30 cellular contexts compared by ENCODE assay signal in genomic region chr3:67075295-67075694, GRCh38.
DNase-seq lines count a peak whose midpoint lies in the region; ATAC-seq and TF ChIP-seq lines count a peak whose summit lies in the region.
"Had no signal": no experiment of that assay in that cellular context is flagged by ENCODE, and none has a peak within 500 bp of the region (broad histone marks: within the 10 kb centered on the region; RNA-seq: fewer than 3 reads in every experiment).

No MANE protein-coding gene starts in this region.

- H3K36me3 ChIP-seq in BE2C: no peaks in the 10 kb centered on the region
- H3K36me3 ChIP-seq: ascending aorta, gastrocnemius medialis, tibial nerve, WERI-Rb-1 had no signal

- POLR2A ChIA-PET in activated CD4-positive, alpha-beta T cell treated with anti-CD3 and anti-CD28 coated beads for 36 hours (lab: Charles Lee): no interaction called here
- POLR2A ChIA-PET in activated CD4-positive, alpha-beta T cell treated with anti-CD3 and anti-CD28 coated beads, Interleukin-2, amount 10 ng/mL, durations not matched to agents 7 days and 5 days (lab: Charles Lee): no interaction called here

- no peaks in the 10 kb centered on the region for H3K9me3 ChIP-seq in BE2C
- H3K9me3 ChIP-seq: ascending aorta, gastrocnemius medialis, tibial nerve had no signal

- H3K27me3 Mint-ChIP-seq in activated CD4-positive, alpha-beta T cell treated with anti-CD3 and anti-CD28 coated beads for 36 hours: peaks cover 4% of the 10 kb centered on the region
- H3K27me3 Mint-ChIP-seq in activated CD4-positive, alpha-beta T cell treated with anti-CD3 and anti-CD28 coated beads, Interleukin-2, amount 10 ng/mL, durations not matched to agents 7 days and 5 days: no peaks in the 10 kb centered on the region
- H3K27me3 Mint-ChIP-seq in activated T-cell treated with anti-CD3 and anti-CD28 coated beads, Interleukin-2, amount 50 U/mL, for 24 hours: no peaks in the 10 kb centered on the region

- H3K9me3 Mint-ChIP-seq in activated CD4-positive, alpha-beta T cell treated with anti-CD3 and anti-CD28 coated beads for 36 hours (ENCODE audit: low read depth): no peaks in the 10 kb centered on the region
- peaks cover 11% of the 10 kb centered on the region for H3K9me3 Mint-ChIP-seq in activated CD4-positive, alpha-beta T cell treated with anti-CD3 and anti-CD28 coated beads, Interleukin-2, amount 10 ng/mL, durations not matched to agents 7 days and 5 days
- H3K9me3 Mint-ChIP-seq in activated T-cell treated with anti-CD3 and anti-CD28 coated beads, Interleukin-2, amount 50 U/mL, for 24 hours: peaks cover 7% of the 10 kb centered on the region

- peak; percentile 74 for ATAC-seq in activated CD4-positive, alpha-beta T cell treated with anti-CD3 and anti-CD28 coated beads for 36 hours
- peak; percentile 63 for ATAC-seq in GM18511 (IDR thresholded peaks at IDR 0.05; ENCODE audit: unreplicated experiment)
- ATAC-seq in HG03432 (IDR thresholded peaks at IDR 0.05; ENCODE audit: unreplicated experiment): peak; percentile 64
- ATAC-seq: gastrocnemius medialis; left ventricle myocardium superior; naive thymus-derived CD8-positive, alpha-beta T cell had no signal

- H3K4me1 ChIP-seq in BE2C: no peaks in the 10 kb centered on the region
- H3K4me1 ChIP-seq: ascending aorta, gastrocnemius medialis, tibial nerve had no signal

- TF ChIP-seq CTCF in epithelial cell of esophagus (IDR thresholded peaks at IDR 0.05; ENCODE audit: insufficient read depth, low read depth, low read length, missing control alignments): no peak
- TF ChIP-seq CTCF in BE2C (IDR thresholded peaks at IDR 0.05; ENCODE audit: low read depth, low read length): no peak

- CTCF ChIA-PET in activated CD4-positive, alpha-beta T cell treated with anti-CD3 and anti-CD28 coated beads for 36 hours (lab: Charles Lee): no interaction called here
- CTCF ChIA-PET in activated CD4-positive, alpha-beta T cell treated with anti-CD3 and anti-CD28 coated beads, Interleukin-2, amount 10 ng/mL, durations not matched to agents 7 days and 5 days (lab: Charles Lee): interaction anchor here (0.9 kb wide), 1 partner anchor 21 kb away, joined by 3 read pairs; no protein-coding TSS in a partner anchor

- H3K27me3 ChIP-seq in BE2C: peaks cover 2% of the 10 kb centered on the region; the same call in 1 of the 2 replicates
- H3K27me3 ChIP-seq: ascending aorta, gastrocnemius medialis, tibial nerve had no signal

- DNase-seq in activated CD4-positive, alpha-beta T cell treated with anti-CD3 and anti-CD28 coated beads for 36 hours: peak; percentile 23
- DNase-seq in activated CD4-positive, alpha-beta T cell treated with anti-CD3 and anti-CD28 coated beads, Interleukin-2, amount 10 ng/mL, durations not matched to agents 7 days and 5 days: no peak
- peak; percentile 11 for DNase-seq in epithelial cell of esophagus (ENCODE audit: low read depth)
- DNase-seq in activated T-cell treated with anti-CD3 and anti-CD28 coated beads, Interleukin-2, amount 50 U/mL, for 24 hours: no peak
- no peak for DNase-seq in iPS-NIHi7 (ENCODE audit: extremely low spot score)
- DNase-seq in BE2C: no peak
- DNase-seq: 8988T; activated CD8-positive, alpha-beta memory T cell treated with anti-CD3 and anti-CD28 coated beads for 24 hours; activated naive CD8-positive, alpha-beta T cell treated with anti-CD3 and anti-CD28 coated beads for 36 hours; activated T-cell treated with anti-CD3 and anti-CD28 coated beads, Interleukin-2, amount 50 U/mL, for 48 hours; CD4-positive, alpha-beta T cell; cortex of kidney; endodermal cell; gastrocnemius medialis; islet precursor cell; KBM-7; left ventricle myocardium superior; naive thymus-derived CD8-positive, alpha-beta T cell; NCI-H1436; NCI-H510A; NK-92 treated with Interleukin-12 subunit alpha and Interleukin-12 subunit beta, amount 100 ng/mL, for 24 hours; SHP77; stimulated activated CD4-positive, alpha-beta T cell treated with anti-CD3 and anti-CD28 coated beads, Interleukin-4, amount 100 ng/mL, for 4 hours; T-helper 9 cell; WERI-Rb-1 had no signal

- H3K4me3 ChIP-seq in epithelial cell of esophagus (ENCODE audit: low read length): no peak overlapping the region
- H3K4me3 ChIP-seq in BE2C (ENCODE audit: low read depth, low read length): no peak overlapping the region
- H3K4me3 ChIP-seq: ascending aorta, gastrocnemius medialis, tibial nerve had no signal

- no peaks in the 10 kb centered on the region for H3K36me3 Mint-ChIP-seq in activated CD4-positive, alpha-beta T cell treated with anti-CD3 and anti-CD28 coated beads for 36 hours (ENCODE audit: low read depth)
- H3K36me3 Mint-ChIP-seq in activated CD4-positive, alpha-beta T cell treated with anti-CD3 and anti-CD28 coated beads, Interleukin-2, amount 10 ng/mL, durations not matched to agents 7 days and 5 days (ENCODE audit: low read depth): no peaks in the 10 kb centered on the region
- H3K36me3 Mint-ChIP-seq in activated T-cell treated with anti-CD3 and anti-CD28 coated beads, Interleukin-2, amount 50 U/mL, for 24 hours (ENCODE audit: low read depth): no peaks in the 10 kb centered on the region
- H3K36me3 Mint-ChIP-seq: mesothelial cell of epicardium had no signal

- intact Hi-C loops in activated CD4-positive, alpha-beta T cell treated with anti-CD3 and anti-CD28 coated beads for 36 hours (cut with DNase I, micrococcal nuclease): no loop called here

- H3K27ac Mint-ChIP-seq in activated CD4-positive, alpha-beta T cell treated with anti-CD3 and anti-CD28 coated beads for 36 hours: no peak overlapping the region
- H3K27ac Mint-ChIP-seq in activated CD4-positive, alpha-beta T cell treated with anti-CD3 and anti-CD28 coated beads, Interleukin-2, amount 10 ng/mL, durations not matched to agents 7 days and 5 days: no peak overlapping the region
- no peak overlapping the region for H3K27ac Mint-ChIP-seq in activated T-cell treated with anti-CD3 and anti-CD28 coated beads, Interleukin-2, amount 50 U/mL, for 24 hours
- H3K27ac Mint-ChIP-seq: activated naive CD8-positive, alpha-beta T cell treated with anti-CD3 and anti-CD28 coated beads for 36 hours; CD4-positive, alpha-beta T cell; endodermal cell; mesothelial cell of epicardium; naive thymus-derived CD8-positive, alpha-beta T cell had no signal

- H3K4me1 Mint-ChIP-seq in activated CD4-positive, alpha-beta T cell treated with anti-CD3 and anti-CD28 coated beads for 36 hours: peaks cover 20% of the 10 kb centered on the region
- H3K4me1 Mint-ChIP-seq in activated CD4-positive, alpha-beta T cell treated with anti-CD3 and anti-CD28 coated beads, Interleukin-2, amount 10 ng/mL, durations not matched to agents 7 days and 5 days: peaks cover 3% of the 10 kb centered on the region
- H3K4me1 Mint-ChIP-seq in activated T-cell treated with anti-CD3 and anti-CD28 coated beads, Interleukin-2, amount 50 U/mL, for 24 hours (ENCODE audit: low read depth): peaks cover 40% of the 10 kb centered on the region
- H3K4me1 Mint-ChIP-seq: endodermal cell had no signal

- no peak overlapping the region for H3K4me3 Mint-ChIP-seq in activated CD4-positive, alpha-beta T cell treated with anti-CD3 and anti-CD28 coated beads for 36 hours
- no peak overlapping the region for H3K4me3 Mint-ChIP-seq in activated CD4-positive, alpha-beta T cell treated with anti-CD3 and anti-CD28 coated beads, Interleukin-2, amount 10 ng/mL, durations not matched to agents 7 days and 5 days
- no peak overlapping the region for H3K4me3 Mint-ChIP-seq in activated T-cell treated with anti-CD3 and anti-CD28 coated beads, Interleukin-2, amount 50 U/mL, for 24 hours
- H3K4me3 Mint-ChIP-seq: activated naive CD8-positive, alpha-beta T cell treated with anti-CD3 and anti-CD28 coated beads for 36 hours; CD4-positive, alpha-beta T cell; endodermal cell; mesothelial cell of epicardium; naive thymus-derived CD8-positive, alpha-beta T cell had no signal

Comparison
In these comparisons a context has a peak if more than half of its experiments do, and no peak if none do; other contexts are left out.
1. DNase-seq: peak in activated CD4-positive, alpha-beta T cell treated with anti-CD3 and anti-CD28 coated beads for 36 hours (single experiment) and epithelial cell of esophagus (single experiment); none in activated CD4-positive, alpha-beta T cell treated with anti-CD3 and anti-CD28 coated beads, Interleukin-2, amount 10 ng/mL, durations not matched to agents 7 days and 5 days (single experiment), activated T-cell treated with anti-CD3 and anti-CD28 coated beads, Interleukin-2, amount 50 U/mL, for 24 hours (single experiment), iPS-NIHi7 (single experiment) and BE2C (single experiment).
2. Peak in every context shown above with its lines, with median percentiles within 50 percentile points of each other: ATAC-seq.